In genomic region chr14:48008646-48009045, GRCh38 we compare ENCODE assay signal across 14 cellular contexts.
"Had no signal": no experiment of that assay in that cellular context is flagged by ENCODE, and none has a peak within 500 bp of the region (broad histone marks: within the 10 kb centered on the region; RNA-seq: fewer than 3 reads in every experiment).

No MANE protein-coding gene starts in this region.

- H3K27ac ChIP-seq: foreskin keratinocyte, parathyroid adenoma, thyroid gland had no signal

- H3K4me1 ChIP-seq: foreskin keratinocyte, parathyroid adenoma, thyroid gland had no signal

- H3K9me3 ChIP-seq: thyroid gland had no signal

- H3K36me3 ChIP-seq: thyroid gland had no signal

- H3K4me3 ChIP-seq: mucosa of descending colon, thyroid gland had no signal

- DNase-seq: activated CD4-positive, alpha-beta T cell treated with anti-CD3 and anti-CD28 coated beads, Interleukin-2, amount 50 U/mL, for 1 hour; activated naive CD4-positive, alpha-beta T cell treated with Interleukin-2 at 50 U/mL for 16 hours; activated naive CD8-positive, alpha-beta T cell treated with anti-CD3 and anti-CD28 coated beads, Interleukin-2, amount 50 U/mL, for 24 hours; aorta; effector CD8-positive, alpha-beta T cell; foreskin keratinocyte; immature natural killer cell; mucosa of descending colon; naive thymus-derived CD4-positive, alpha-beta T cell; stimulated activated CD4-positive, alpha-beta T cell treated with anti-CD3 and anti-CD28 coated beads, Interleukin-2, amount 100 ng/mL, for 48 hours; T-helper 9 cell; thyroid gland had no signal

- H3K27me3 ChIP-seq: foreskin keratinocyte, thyroid gland had no signal

- ATAC-seq: activated naive CD8-positive, alpha-beta T cell treated with anti-CD3 and anti-CD28 coated beads, Interleukin-2, amount 50 U/mL, for 24 hours; foreskin keratinocyte; mucosa of descending colon; naive thymus-derived CD4-positive, alpha-beta T cell; stimulated activated memory B cell treated with anti-CD40 and anti-IgM and Interleukin-4, amounts not matched to agents 10 μg/mL and 1 μg/mL and 100 μg/mL, for 72 hours had no signal
